Comparison of ENCODE assay signal across 29 cellular contexts in the genomic region with DNA sequence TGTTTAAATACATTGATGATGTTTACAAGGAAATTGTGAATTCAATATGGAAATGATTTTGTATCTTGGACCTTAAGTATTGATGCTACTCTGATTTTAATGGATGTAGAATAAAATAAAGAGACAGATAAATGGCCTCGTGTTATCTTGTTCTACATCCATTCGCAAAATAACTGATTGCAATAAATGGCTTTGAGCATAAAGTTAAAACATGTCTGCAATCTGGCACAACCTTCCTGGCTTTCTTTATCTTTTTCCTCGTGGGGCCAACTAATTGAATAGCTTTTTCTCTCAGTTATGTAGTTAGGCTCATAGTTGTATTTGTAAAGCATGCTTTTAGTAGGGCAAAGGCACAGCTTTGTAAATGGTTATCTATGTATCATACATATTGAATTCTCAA.
DNase-seq lines count a peak whose midpoint lies in the region; ATAC-seq and TF ChIP-seq lines count a peak whose summit lies in the region.
"Had no signal": no experiment of that assay in that cellular context is flagged by ENCODE, and none has a peak within 500 bp of the region (broad histone marks: within the 10 kb centered on the region; RNA-seq: fewer than 3 reads in every experiment).

No MANE protein-coding gene starts in this region.

- H3K36me3 ChIP-seq in SK-N-SH (replicated peaks in 1 of 2; ENCODE audit: control insufficient read depth in 1 of 2, insufficient read depth in 2 of 2, low read length in 1 of 2), result no peaks in the 10 kb centered on the region
- H3K36me3 ChIP-seq: BE2C; BLaER1; BLaER1 treated with 17β-estradiol and CSF1 and Interleukin-3, amounts not matched to agents 10 nM and 100 nM had no signal

- 0 out of 2 replicates have a peak, but pooled peaks cover 8% of the 10 kb centered on the region for H3K9me2 ChIP-seq in SK-N-SH

- 0 out of 4 replicates have a peak, but pooled peaks of 1 of the 2 experiments have one; percentile 38 for TF ChIP-seq EP300 in SK-N-SH (IDR thresholded peaks at IDR 0.05; ENCODE audit: borderline replicate concordance in 1 of 2, low read depth in 1 of 2, low read length in 1 of 2)

- POLR2A ChIA-PET in SK-N-SH (lab: Yijun Ruan, JAX), result no interaction called here

- no peak overlapping the region for H3K9ac ChIP-seq in SK-N-SH
- H3K9ac ChIP-seq: BLaER1; BLaER1 treated with 17β-estradiol and CSF1 and Interleukin-3, amounts not matched to agents 10 nM and 100 nM had no signal

- H2AFZ ChIP-seq in SK-N-SH (ENCODE audit: low read depth), result no peak overlapping the region

- no peaks in the 10 kb centered on the region for H3K27me3 ChIP-seq in SK-N-SH (ENCODE audit: insufficient read depth)
- H3K27me3 ChIP-seq: BE2C; BLaER1; BLaER1 treated with 17β-estradiol and CSF1 and Interleukin-3, amounts not matched to agents 10 nM and 100 nM had no signal

- no peak overlapping the region for H3K27ac ChIP-seq in SK-N-SH (ENCODE audit: low read depth in 2 of 2, low read length in 1 of 2)
- H3K27ac ChIP-seq: 22Rv1; A549; BLaER1; BLaER1 treated with 17β-estradiol and CSF1 and Interleukin-3, amounts not matched to agents 10 nM and 100 nM; C4-2B had no signal

- H4K20me1 ChIP-seq in SK-N-SH (ENCODE audit: insufficient read depth), result no peaks in the 10 kb centered on the region
- H4K20me1 ChIP-seq: BLaER1; BLaER1 treated with 17β-estradiol and CSF1 and Interleukin-3, amounts not matched to agents 10 nM and 100 nM had no signal

- H3K9me3 ChIP-seq in SK-N-SH, result no peaks in the 10 kb centered on the region; the same call in 1 of the 2 replicates
- H3K9me3 ChIP-seq: A549; BE2C; BLaER1; BLaER1 treated with 17β-estradiol and CSF1 and Interleukin-3, amounts not matched to agents 10 nM and 100 nM; Caco-2 had no signal

- no peak overlapping the region for H3K4me3 ChIP-seq in SK-N-SH (ENCODE audit: low read depth in 2 of 2, low read length in 1 of 2)
- H3K4me3 ChIP-seq: A549; BLaER1; BLaER1 treated with 17β-estradiol and CSF1 and Interleukin-3, amounts not matched to agents 10 nM and 100 nM had no signal

- no peak for ATAC-seq in SK-N-SH treated with all-trans-retinoic acid at 6 μM for 48 hours
- ATAC-seq: A549; CD8-positive, alpha-beta T cell had no signal

- CTCF ChIA-PET in SK-N-SH (lab: Yijun Ruan, JAX), result no interaction called here

- H3K79me2 ChIP-seq in SK-N-SH (ENCODE audit: insufficient read depth), result no peaks in the 10 kb centered on the region

- H3K4me1 ChIP-seq in SK-N-SH (ENCODE audit: control insufficient read depth in 1 of 2, insufficient read depth in 2 of 2, low read depth in 1 of 2, low read length in 1 of 2), result no peaks in the 10 kb centered on the region; a peak in 1 of 4 replicates
- H3K4me1 ChIP-seq: A549; BE2C; BLaER1; BLaER1 treated with 17β-estradiol and CSF1 and Interleukin-3, amounts not matched to agents 10 nM and 100 nM; Caco-2 had no signal

- TF ChIP-seq CTCF in SK-N-SH (IDR thresholded peaks at IDR 0.05), result no peak

- under 1% methylated on average over 3 of the region's 3 CpGs for WGBS in SK-N-SH (ENCODE audit: low lambda C conversion rate)

- TF ChIP-seq RAD21 in SK-N-SH (IDR thresholded peaks at IDR 0.05; ENCODE audit: low read length), result no peak

- no peak for DNase-seq in SK-N-SH
- peak; percentile 26 for DNase-seq in SK-N-DZ (ENCODE audit: low spot score)
- no peak for DNase-seq in dedifferentiated amniotic fluid mesenchymal stem cell (ENCODE audit: extremely low spot score)
- DNase-seq: 8988T; ACHN; AML-193; BE2C; C1 segment of cervical spinal cord; Caco-2; Calu3; CD4-positive, alpha-beta memory T cell; CD4-positive, alpha-beta T cell; CD4-positive, CD25-positive, alpha-beta regulatory T cell; CD8-positive, alpha-beta memory T cell; CD8-positive, alpha-beta T cell; COR-L47; DMS 273 treated with DMSO at 0.1 percent for 48 hours; DMS153; DMS53; DMS79; DMS79 treated with DMSO at 0.1 percent for 48 hours; DND-41; EL had no signal

- H3F3A ChIP-seq in SK-N-SH (replicated peaks; ENCODE audit: insufficient read depth), result no peaks in the 10 kb centered on the region

- no peak overlapping the region for H3K4me2 ChIP-seq in SK-N-SH
- H3K4me2 ChIP-seq: A549; BLaER1; BLaER1 treated with 17β-estradiol and CSF1 and Interleukin-3, amounts not matched to agents 10 nM and 100 nM had no signal

TF ChIP-seq in SK-N-SH, 30 proteins besides CTCF, POLR2A, EP300 and RAD21:
- TF ChIP-seq FOSL2 (IDR thresholded peaks at IDR 0.05; ENCODE audit: borderline replicate concordance, low read depth) (no peak), FOXJ3 (CRISPR knock-in tag; IDR thresholded peaks at IDR 0.05) (no peak), SMC3 (IDR thresholded peaks at IDR 0.05; ENCODE audit: low read depth, low read length) (no peak), MXI1 (IDR thresholded peaks at IDR 0.05; ENCODE audit: low read depth, low read length) (no peak), GATA2 (CRISPR knock-in tag; IDR thresholded peaks at IDR 0.05) (peak; percentile 71), JUND (IDR thresholded peaks at IDR 0.05) (no peak), EZH2phosphoT487 (IDR thresholded peaks at IDR 0.05; ENCODE audit: borderline replicate concordance, low read depth) (no peak)
- TF ChIP-seq, protein P1, sequence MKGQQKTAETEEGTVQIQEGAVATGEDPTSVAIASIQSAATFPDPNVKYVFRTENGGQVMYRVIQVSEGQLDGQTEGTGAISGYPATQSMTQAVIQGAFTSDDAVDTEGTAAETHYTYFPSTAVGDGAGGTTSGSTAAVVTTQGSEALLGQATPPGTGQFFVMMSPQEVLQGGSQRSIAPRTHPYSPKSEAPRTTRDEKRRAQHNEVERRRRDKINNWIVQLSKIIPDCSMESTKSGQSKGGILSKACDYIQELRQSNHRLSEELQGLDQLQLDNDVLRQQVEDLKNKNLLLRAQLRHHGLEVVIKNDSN (IDR thresholded peaks at IDR 0.05; ENCODE audit: borderline replicate concordance, low read depth), result no peak
- TF ChIP-seq, protein P2, sequence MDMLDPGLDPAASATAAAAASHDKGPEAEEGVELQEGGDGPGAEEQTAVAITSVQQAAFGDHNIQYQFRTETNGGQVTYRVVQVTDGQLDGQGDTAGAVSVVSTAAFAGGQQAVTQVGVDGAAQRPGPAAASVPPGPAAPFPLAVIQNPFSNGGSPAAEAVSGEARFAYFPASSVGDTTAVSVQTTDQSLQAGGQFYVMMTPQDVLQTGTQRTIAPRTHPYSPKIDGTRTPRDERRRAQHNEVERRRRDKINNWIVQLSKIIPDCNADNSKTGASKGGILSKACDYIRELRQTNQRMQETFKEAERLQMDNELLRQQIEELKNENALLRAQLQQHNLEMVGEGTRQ (IDR thresholded peaks at IDR 0.05; ENCODE audit: borderline replicate concordance, low read depth, low read length), result no peak
TF ChIP-seq in SK-N-SH: peak in this region for 1.

TF ChIP-seq in SK-N-SH treated with all-trans-retinoic acid at 6 μM for 48 hours, 23 proteins besides CTCF, POLR2A, EP300 and RAD21:
- TF ChIP-seq ARNTL (CRISPR knock-in tag; IDR thresholded peaks at IDR 0.05; ENCODE audit: borderline replicate concordance, low read depth) (no peak), ZNF8 (CRISPR knock-in tag; IDR thresholded peaks at IDR 0.05) (no peak), SNAI2 (CRISPR knock-in tag; IDR thresholded peaks at IDR 0.05) (no peak), ZC3H10 (CRISPR knock-in tag; IDR thresholded peaks at IDR 0.05) (no peak)
